ENCODE assay signal across 25 cellular contexts in genomic region chr10:57624066-57624465, GRCh38.
A peak's percentile ranks its signal among the peaks of the same experiment; 100 is the strongest.
DNase-seq lines count a peak whose midpoint lies in the region; ATAC-seq, FAIRE-seq and TF ChIP-seq lines count a peak whose summit lies in the region.
"Had no signal": no experiment of that assay in that cellular context is flagged by ENCODE, and none has a peak within 500 bp of the region (broad histone marks: within the 10 kb centered on the region; RNA-seq: fewer than 3 reads in every experiment).

No MANE protein-coding gene starts in this region.

- no peak overlapping the region for H3K23ac ChIP-seq in mesendoderm (ENCODE audit: low read length)

- H3K56ac ChIP-seq in mesendoderm (ENCODE audit: low read length), result no peak overlapping the region

- H3K9ac ChIP-seq in endothelial cell of umbilical vein (replicated peaks; ENCODE audit: extremely low read depth, insufficient read depth, low read length), result no peak overlapping the region
- no peak overlapping the region for H3K9ac ChIP-seq in mesendoderm (ENCODE audit: low read length)
- H3K9ac ChIP-seq: BLaER1 treated with 17β-estradiol and CSF1 and Interleukin-3, amounts not matched to agents 10 nM and 100 nM had no signal

- no peak overlapping the region for H2AK5ac ChIP-seq in mesendoderm (ENCODE audit: low read length)

- H2AFZ ChIP-seq in endothelial cell of umbilical vein (ENCODE audit: low read depth, low read length), result no peak overlapping the region
- H2AFZ ChIP-seq: GM23338 had no signal

- no peak for TF ChIP-seq CTCF in RWPE1 (conservative IDR thresholded peaks at IDR 0.05; ENCODE audit: low read depth)
- no peak for TF ChIP-seq CTCF in endothelial cell of umbilical vein (IDR thresholded peaks at IDR 0.05; ENCODE audit: extremely low read depth in 1 of 2, insufficient read depth in 1 of 2, low read depth in 1 of 2, low read length in 2 of 2)

- no peaks in the 10 kb centered on the region for H3K79me2 ChIP-seq in endothelial cell of umbilical vein (ENCODE audit: control insufficient read depth, insufficient read depth, low read length)
- H3K79me2 ChIP-seq in mesendoderm (ENCODE audit: control insufficient read depth, insufficient read depth, low read length), result no peaks in the 10 kb centered on the region

- CTCF ChIA-PET in RWPE1 (lab: Yijun Ruan, JAX) (interaction anchor here (0.6 kb wide), 1 partner anchor 33 kb away, joined by 3 read pairs; no protein-coding TSS in a partner anchor), endothelial cell of umbilical vein (lab: Charles Lee) (no interaction called here)

- H3K79me1 ChIP-seq in mesendoderm (ENCODE audit: low read length), result no peaks in the 10 kb centered on the region

- H3K27ac ChIP-seq in RWPE1 (no peak overlapping the region), endothelial cell of umbilical vein (ENCODE audit: insufficient read depth, low read depth, low read length) (no peak overlapping the region), mesendoderm (ENCODE audit: low read depth, low read length) (no peak overlapping the region)
- H3K27ac ChIP-seq: 22Rv1; BLaER1 treated with 17β-estradiol and CSF1 and Interleukin-3, amounts not matched to agents 10 nM and 100 nM had no signal

- no peaks in the 10 kb centered on the region for H3K9me1 ChIP-seq in endothelial cell of umbilical vein (replicated peaks; ENCODE audit: control insufficient read depth, extremely low read depth, insufficient read depth, low read length)

- DNase-seq in NCI-H526 (lab: John Stamatoyannopoulos, UW) (peak; percentile 1 to 10), NCI-H526 treated with DMSO at 0.1 percent for 48 hours (lab: John Stamatoyannopoulos, UW) (no peak), RWPE1 (ENCODE audit: low spot score) (peak; percentile 12), endothelial cell of umbilical vein (ENCODE audit: low read depth, low spot score) (no peak), mesendoderm (no peak), NCI-H187 (lab: John Stamatoyannopoulos, UW) (no peak)
- no peak for DNase-seq in stimulated activated naive CD8-positive, alpha-beta T cell treated with anti-CD3 and anti-CD28 coated beads, Interleukin-15, Interleukin-2, amounts not matched to agents 100 U/mL and 50 U/mL, for 24 hours
- DNase-seq: Caco-2; CD4-positive, alpha-beta memory T cell; DMS 273 treated with DMSO at 0.1 percent for 48 hours; DMS79 treated with DMSO at 0.1 percent for 48 hours; HCEC 1CT; KBM-7; NCI-H1092 treated with DMSO at 0.1 percent for 48 hours; NCI-H1694 treated with DMSO at 0.1 percent for 48 hours; NCI-H510A; OCI-M1; Right ventricle myocardium superior; SW 1271 had no signal

- no CpG with 5 or more reads among the region's 1 CpG for WGBS in mesendoderm (ENCODE audit: extremely low coverage, insufficient coverage, low lambda C conversion rate)

- no peak overlapping the region for H2BK15ac ChIP-seq in mesendoderm (replicated peaks; ENCODE audit: low read depth)

- no peaks in the 10 kb centered on the region for H4K20me1 ChIP-seq in endothelial cell of umbilical vein (replicated peaks; ENCODE audit: control insufficient read depth, extremely low read depth, insufficient read depth, low read length)
- H4K20me1 ChIP-seq: BLaER1 treated with 17β-estradiol and CSF1 and Interleukin-3, amounts not matched to agents 10 nM and 100 nM had no signal

- H2BK120ac ChIP-seq in mesendoderm (ENCODE audit: low read depth, low read length), result peak overlapping the region; percentile 82

- dilution Hi-C loops in endothelial cell of umbilical vein (cut with MboI; ENCODE audit: extremely low pct_ligation_motif_present, low sequenced_read_pairs), result no loop called here

- no TSS peak for BruUV-seq in endothelial cell of umbilical vein (replicated peaks; lab: Mats Ljungman, UMichigan)

- no peak for ATAC-seq in GM18502 (IDR thresholded peaks at IDR 0.05; ENCODE audit: poor library complexity, unreplicated experiment)
- ATAC-seq in stimulated activated naive CD8-positive, alpha-beta T cell treated with anti-CD3 and anti-CD28 coated beads, Interleukin-15, Interleukin-2, amounts not matched to agents 100 U/mL and 50 U/mL, for 24 hours, result no peak
- ATAC-seq: GM23338 had no signal

- H3K4me2 ChIP-seq in endothelial cell of umbilical vein (ENCODE audit: insufficient read depth, low read length) (no peak overlapping the region), mesendoderm (ENCODE audit: low read length) (no peak overlapping the region)
- H3K4me2 ChIP-seq: BLaER1 treated with 17β-estradiol and CSF1 and Interleukin-3, amounts not matched to agents 10 nM and 100 nM; GM23338 had no signal

- peak; percentile 8 for FAIRE-seq in endothelial cell of umbilical vein (lab: Jason Lieb, UNC)
- FAIRE-seq: GM12891, RCC 7860 had no signal

- H3K4me1 ChIP-seq in endothelial cell of umbilical vein (ENCODE audit: control insufficient read depth, extremely low read depth, insufficient read depth, low read length), result no peaks in the 10 kb centered on the region
- H3K4me1 ChIP-seq in mesendoderm (ENCODE audit: control insufficient read depth, low read depth, low read length), result peaks cover 2% of the 10 kb centered on the region
- H3K4me1 ChIP-seq: BLaER1 treated with 17β-estradiol and CSF1 and Interleukin-3, amounts not matched to agents 10 nM and 100 nM had no signal

- intact Hi-C loops in endothelial cell of umbilical vein (cut with micrococcal nuclease), result no loop called here

- no peak overlapping the region for H2BK5ac ChIP-seq in mesendoderm (ENCODE audit: low read length)

- POLR2A ChIA-PET in RWPE1 (lab: Yijun Ruan, JAX; ENCODE audit: low non-redundant PET), result no interaction called here
- POLR2A ChIA-PET in endothelial cell of umbilical vein (lab: Charles Lee), result no interaction called here

- H3K27me3 ChIP-seq in endothelial cell of umbilical vein (ENCODE audit: control insufficient read depth in 2 of 2, insufficient read depth in 2 of 2, low read length in 2 of 2) (no peaks in the 10 kb centered on the region), mesendoderm (ENCODE audit: insufficient read depth, low read length, poor library complexity) (no peaks in the 10 kb centered on the region)
- H3K27me3 ChIP-seq: BLaER1 treated with 17β-estradiol and CSF1 and Interleukin-3, amounts not matched to agents 10 nM and 100 nM had no signal

- no peak overlapping the region for H4K5ac ChIP-seq in mesendoderm (ENCODE audit: low read length)

- H3K4me3 ChIP-seq in endothelial cell of umbilical vein (replicated peaks in 1 of 3; ENCODE audit: insufficient read depth in 1 of 3, low read depth in 1 of 3, low read length in 3 of 3) (no peak overlapping the region), mesendoderm (ENCODE audit: low read length) (no peak overlapping the region)
- H3K4me3 ChIP-seq: BLaER1 treated with 17β-estradiol and CSF1 and Interleukin-3, amounts not matched to agents 10 nM and 100 nM; GM23338 had no signal

- H3K18ac ChIP-seq in mesendoderm (ENCODE audit: low read length), result peak overlapping the region; percentile 80

- H4K8ac ChIP-seq in mesendoderm (ENCODE audit: low read depth, low read length), result no peak overlapping the region

- no peak for TF ChIP-seq POLR2A in endothelial cell of umbilical vein (IDR thresholded peaks at IDR 0.05; ENCODE audit: low read depth, low read length)

- no peaks in the 10 kb centered on the region for H3K36me3 ChIP-seq in endothelial cell of umbilical vein (ENCODE audit: control insufficient read depth in 2 of 2, extremely low read depth in 1 of 2, insufficient read depth in 2 of 2, low read length in 2 of 2)
- H3K36me3 ChIP-seq in mesendoderm (ENCODE audit: control insufficient read depth, insufficient read depth, low read length), result no peaks in the 10 kb centered on the region
- H3K36me3 ChIP-seq: BLaER1 treated with 17β-estradiol and CSF1 and Interleukin-3, amounts not matched to agents 10 nM and 100 nM had no signal

- no peaks in the 10 kb centered on the region for H3K9me3 ChIP-seq in endothelial cell of umbilical vein (replicated peaks; ENCODE audit: control insufficient read depth, insufficient read depth, low read length)
- H3K9me3 ChIP-seq: BLaER1 treated with 17β-estradiol and CSF1 and Interleukin-3, amounts not matched to agents 10 nM and 100 nM; Caco-2 had no signal

- H3K4ac ChIP-seq in mesendoderm (ENCODE audit: low read depth, low read length), result no peak overlapping the region

TF ChIP-seq in endothelial cell of umbilical vein, 7 proteins besides CTCF, POLR2A, EP300 and RAD21:
- TF ChIP-seq JUN (IDR thresholded peaks at IDR 0.05; ENCODE audit: borderline replicate concordance, insufficient read depth, insufficient read length, low read depth) (no peak), FOS (IDR thresholded peaks at IDR 0.05; ENCODE audit: borderline replicate concordance, insufficient read depth, low read length) (no peak), MYC (IDR thresholded peaks at IDR 0.05; ENCODE audit: low read depth, low read length) (no peak), POLR2AphosphoS5 (IDR thresholded peaks at IDR 0.05; ENCODE audit: insufficient read depth, low read depth, low read length) (no peak), MAX (IDR thresholded peaks at IDR 0.05; ENCODE audit: insufficient read depth, insufficient read length) (no peak), GATA2 (IDR thresholded peaks at IDR 0.05; ENCODE audit: insufficient read depth, insufficient read length, low read depth, low read length) (no peak), EZH2 (IDR thresholded peaks at IDR 0.05; ENCODE audit: borderline replicate concordance, low read depth, low read length, severe bottlenecking) (no peak)
TF ChIP-seq in endothelial cell of umbilical vein: peak in this region for 0.

Comparison
In these comparisons a context has a peak if more than half of its experiments do, and no peak if none do; other contexts are left out.
1. DNase-seq: peak in NCI-H526 (2 of 2) and RWPE1 (single experiment); none in NCI-H526 treated with DMSO at 0.1 percent for 48 hours (single experiment), endothelial cell of umbilical vein (single experiment), mesendoderm (single experiment), NCI-H187 (0 of 2) and stimulated activated naive CD8-positive, alpha-beta T cell treated with anti-CD3 and anti-CD28 coated beads, Interleukin-15, Interleukin-2, amounts not matched to agents 100 U/mL and 50 U/mL, for 24 hours (single experiment).